ENCODE assay signal across 16 cellular contexts in the genomic region with DNA sequence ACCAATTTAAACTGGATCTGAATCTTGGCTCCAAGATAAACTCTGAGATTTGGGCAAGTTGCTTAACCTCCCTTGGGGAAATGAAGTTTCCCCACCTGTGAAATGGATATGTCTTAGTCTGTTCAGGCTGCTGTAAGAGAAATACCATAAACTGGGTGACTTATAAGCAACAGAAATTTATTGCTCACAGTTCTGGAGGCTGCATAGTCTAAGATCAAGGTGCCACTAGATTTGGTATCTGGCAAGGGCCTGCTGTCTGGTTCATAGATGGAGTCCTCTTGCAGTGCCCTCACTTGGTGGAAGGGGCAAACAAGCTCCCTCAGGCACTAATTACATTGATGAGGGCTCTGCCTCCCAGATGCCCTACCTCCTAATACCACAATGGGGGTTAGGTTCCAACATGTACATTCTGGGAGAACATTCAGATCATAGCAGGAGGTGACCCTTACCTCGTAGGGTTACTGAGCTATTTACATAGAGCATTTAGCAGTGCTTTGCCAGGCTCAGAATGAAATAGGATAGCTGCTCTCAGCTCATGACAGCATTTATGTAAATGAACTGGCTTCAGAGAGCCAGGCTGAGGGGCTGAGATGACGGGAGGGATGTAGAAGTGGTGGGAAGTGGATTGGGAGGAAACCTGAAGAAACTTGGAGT.
A peak's percentile ranks its signal among the peaks of the same experiment; 100 is the strongest.
DNase-seq lines count a peak whose midpoint lies in the region; ATAC-seq and TF ChIP-seq lines count a peak whose summit lies in the region.
"Had no signal": no experiment of that assay in that cellular context is flagged by ENCODE, and none has a peak within 500 bp of the region (broad histone marks: within the 10 kb centered on the region; RNA-seq: fewer than 3 reads in every experiment).

No MANE protein-coding gene starts in this region.

- H3K27me3 ChIP-seq in esophagus muscularis mucosa: no peaks in the 10 kb centered on the region
- no peaks in the 10 kb centered on the region for H3K27me3 ChIP-seq in tibial artery

- DNase-seq in NCI-H2029 (lab: John Stamatoyannopoulos, UW): peak; percentile 59
- no peak for DNase-seq in NCI-H2029 treated with DMSO at 0.1 percent for 48 hours (lab: John Stamatoyannopoulos, UW)
- DNase-seq in NCI-H524 (lab: John Stamatoyannopoulos, UW): peak; percentile 36 to 79
- no peak for DNase-seq in esophagus muscularis mucosa (ENCODE audit: extremely low spot score)
- DNase-seq in tibial artery: no peak
- DNase-seq in NK-92 treated with Interleukin-12 subunit alpha and Interleukin-12 subunit beta, amount 100 ng/mL, for 24 hours (lab: John Stamatoyannopoulos, UW): no peak
- DNase-seq: activated CD4-positive, alpha-beta T cell treated with anti-CD3 and anti-CD28 coated beads, Interleukin-2, amount 10 ng/mL, durations not matched to agents 7 days and 5 days; activated T-cell treated with anti-CD3 and anti-CD28 coated beads, Interleukin-2, amount 50 U/mL, for 4 hours; Caco-2; HCEC 1CT; RPMI8226; stimulated activated CD4-positive, alpha-beta T cell treated with anti-CD3 and anti-CD28 coated beads, Interleukin-4, amount 100 ng/mL, for 24 hours; T-helper 9 cell had no signal

- intact Hi-C loops in esophagus muscularis mucosa (cut with DNase I) (no loop called here), tibial artery (cut with DNase I; ENCODE audit: low total_unique reads) (no loop called here)

- H3K9me3 ChIP-seq in esophagus muscularis mucosa (no peaks in the 10 kb centered on the region), tibial artery (no peaks in the 10 kb centered on the region)
- H3K9me3 ChIP-seq: A549, Caco-2 had no signal

- TF ChIP-seq CTCF in esophagus muscularis mucosa (IDR thresholded peaks at IDR 0.05) (no peak), tibial artery (IDR thresholded peaks at IDR 0.05) (no peak)

- WGBS in esophagus muscularis mucosa: 81% methylated on average over 2 of the region's 2 CpGs

- H3K36me3 ChIP-seq in esophagus muscularis mucosa (peaks cover 0 to 9% (median 2%) of the 10 kb centered on the region in 4 donors), tibial artery (peaks cover 3 to 12% (median 7%) of the 10 kb centered on the region in 3 donors)

- H3K4me1 ChIP-seq in esophagus muscularis mucosa (peaks cover 15 to 39% (median 28%) of the 10 kb centered on the region in 4 donors), tibial artery (peaks cover 6 to 75% (median 34%) of the 10 kb centered on the region in 4 donors)
- H3K4me1 ChIP-seq: Caco-2 had no signal

- ATAC-seq in HG02678 (IDR thresholded peaks at IDR 0.05; ENCODE audit: unreplicated experiment) (no peak), HG03442 (IDR thresholded peaks at IDR 0.05; ENCODE audit: unreplicated experiment) (no peak)
- ATAC-seq: A549; activated T-cell treated with anti-CD3 and anti-CD28 coated beads, Interleukin-2, amount 50 U/mL, for 4 hours had no signal

- H3K27ac ChIP-seq in esophagus muscularis mucosa (replicated peaks in 1 of 4): peak overlapping the region in 3 of 4 donors; percentile 38 to 62 (median 58)
- H3K27ac ChIP-seq in tibial artery: peak overlapping the region; percentile 76 to 89

- no peak for TF ChIP-seq POLR2A in esophagus muscularis mucosa (IDR thresholded peaks at IDR 0.05; ENCODE audit: low read depth)

- TF ChIP-seq EP300 in esophagus muscularis mucosa (IDR thresholded peaks at IDR 0.05): no peak

- H3K4me3 ChIP-seq in esophagus muscularis mucosa (no peak overlapping the region), tibial artery (no peak overlapping the region)
- H3K4me3 ChIP-seq: A549 had no signal

Comparison
In these comparisons a context has a peak if more than half of its experiments do, and no peak if none do; other contexts are left out.
1. DNase-seq: peak in NCI-H2029 (single experiment) and NCI-H524 (2 of 2); none in NCI-H2029 treated with DMSO at 0.1 percent for 48 hours (single experiment), esophagus muscularis mucosa (single experiment), tibial artery (0 of 2) and NK-92 treated with Interleukin-12 subunit alpha and Interleukin-12 subunit beta, amount 100 ng/mL, for 24 hours (single experiment).